Comparison of ENCODE assay signal across 8 cellular contexts in genomic region chr1:150562384-150563339, GRCh38. TPM values are rescaled to one million over a fixed set of nuclear protein-coding genes. Genes with fewer than 3 reads are reported as not detected.
DNase-seq lines count a peak whose midpoint lies in the region; ATAC-seq and TF ChIP-seq lines count a peak whose summit lies in the region.

No MANE protein-coding gene starts in this region.

- H3K27me3 ChIP-seq in heart right ventricle (no peaks in the 10 kb centered on the region), osteoblast (ENCODE audit: insufficient read depth, low read length) (no peaks in the 10 kb centered on the region), aorta (ENCODE audit: control insufficient read depth in 1 of 2, insufficient read depth in 2 of 2, low read length in 1 of 2) (no peaks in the 10 kb centered on the region)
- no peaks in the 10 kb centered on the region for H3K27me3 ChIP-seq in effector memory CD4-positive, alpha-beta T cell (replicated peaks; ENCODE audit: control insufficient read depth, insufficient read depth, low read length, poor library complexity, severe bottlenecking)

- intact Hi-C loops in heart right ventricle (cut with DNase I) (loop anchor here in 7 of 10 donors (5.0 to 10.0 kb wide), 6 partner anchors 55 to 252 kb away; partner anchors contain the start of genes GOLPH3L (in 2 of the 7) and CTSK (in 1 of the 7)), left cardiac atrium (cut with DNase I) (loop anchor here in 1 of 2 donors (10.0 kb wide), 1 partner anchor 252 kb away; no protein-coding TSS in a partner anchor), aorta (cut with DNase I) (loop anchor here in 1 of 2 donors (10.0 kb wide), 1 partner anchor 412 kb away; the partner anchor contains the start of gene CERS2)

- no peak for TF ChIP-seq CTCF in heart right ventricle (IDR thresholded peaks at IDR 0.05)
- no peak for TF ChIP-seq CTCF in osteoblast (IDR thresholded peaks at IDR 0.05; ENCODE audit: extremely low read depth, low read depth, low read length)

- H3K9me3 ChIP-seq in heart right ventricle (no peaks in the 10 kb centered on the region), osteoblast (ENCODE audit: low read depth, low read length) (no peaks in the 10 kb centered on the region), aorta (ENCODE audit: control insufficient read depth, low read length) (no peaks in the 10 kb centered on the region)
- H3K9me3 ChIP-seq in effector memory CD4-positive, alpha-beta T cell (ENCODE audit: control insufficient read depth, low read length) = no peaks in the 10 kb centered on the region

- H3K36me3 ChIP-seq in heart right ventricle (peaks cover 0 to 14% (median 0%) of the 10 kb centered on the region in 9 donors), osteoblast (ENCODE audit: insufficient read depth, low read length) (peaks cover 2% of the 10 kb centered on the region), aorta (ENCODE audit: control insufficient read depth in 1 of 2, insufficient read depth in 2 of 2, low read length in 1 of 2) (no peaks in the 10 kb centered on the region)
- H3K36me3 ChIP-seq in effector memory CD4-positive, alpha-beta T cell (ENCODE audit: control insufficient read depth, insufficient read depth, low read length) = no peaks in the 10 kb centered on the region

- WGBS in heart right ventricle, 2 donors = 7 to 12% methylated on average over 4 of the region's 4 CpGs
- WGBS in aorta, 2 donors = 6 to 13% methylated on average over 4 of the region's 4 CpGs

- H3K27ac ChIP-seq in heart right ventricle (peak overlapping the region; percentile 91 to 100 (median 100)), osteoblast (ENCODE audit: low read depth, low read length) (peak overlapping the region; percentile 100), aorta (ENCODE audit: low read depth in 1 of 2, low read length in 2 of 2) (peak overlapping the region; percentile 93 to 95)
- peak overlapping the region; percentile 92 for H3K27ac ChIP-seq in effector memory CD4-positive, alpha-beta T cell (ENCODE audit: insufficient read depth, low read length, poor library complexity, severe bottlenecking)

- H3K4me3 ChIP-seq in heart right ventricle (peak overlapping the region in 9 of 10 donors; percentile 44 to 64 (median 59)), osteoblast (ENCODE audit: insufficient read depth, low read length) (peak overlapping the region; percentile 81), aorta (ENCODE audit: low read length in 2 of 2) (no peak overlapping the region)
- H3K4me3 ChIP-seq in effector memory CD4-positive, alpha-beta T cell (ENCODE audit: insufficient read depth, low read depth, low read length, poor library complexity, severe bottlenecking) = peak overlapping the region; percentile 74

- peaks cover 36% of the 10 kb centered on the region for H3K79me2 ChIP-seq in osteoblast (ENCODE audit: insufficient read depth, low read length)

- peak overlapping the region; percentile 96 for H3K4me2 ChIP-seq in osteoblast (ENCODE audit: insufficient read depth, low read length)

- H3K4me1 ChIP-seq in heart right ventricle (peaks cover 54 to 94% (median 85%) of the 10 kb centered on the region in 9 donors), osteoblast (ENCODE audit: insufficient read depth, low read length) (peaks cover 61% of the 10 kb centered on the region), aorta (ENCODE audit: control insufficient read depth in 1 of 2, insufficient read depth in 2 of 2, low read length in 2 of 2) (peaks cover 0 to 12% of the 10 kb centered on the region in 2 donors)
- peaks cover 69% of the 10 kb centered on the region for H3K4me1 ChIP-seq in effector memory CD4-positive, alpha-beta T cell (ENCODE audit: control insufficient read depth, insufficient read depth, low read length, poor library complexity, severe bottlenecking)

- no peak for ATAC-seq in heart right ventricle
- ATAC-seq in left cardiac atrium = no peak
- ATAC-seq in HG03378 (IDR thresholded peaks at IDR 0.05; ENCODE audit: unreplicated experiment) = peak; percentile 38
- ATAC-seq in aorta (ENCODE audit: low FRiP score) = no peak

- peaks cover 6% of the 10 kb centered on the region for H4K20me1 ChIP-seq in osteoblast (ENCODE audit: insufficient read depth, low read length)

- DNase-seq in heart right ventricle (no peak), left cardiac atrium (no peak), osteoblast (ENCODE audit: insufficient read length, low spot score, missing footprints) (peak; percentile 62), aorta (peak; percentile 58 to 74), NCI-H1694 (lab: John Stamatoyannopoulos, UW) (no peak)
- peak; percentile 73 to 77 for DNase-seq in activated CD4-positive, alpha-beta T cell treated with anti-CD3 and anti-CD28 coated beads for 24 hours (ENCODE audit: low read depth in 2 of 2)
- peak; percentile 46 to 63 (median 58) for DNase-seq in effector memory CD4-positive, alpha-beta T cell

- no peak overlapping the region for H2AFZ ChIP-seq in osteoblast (ENCODE audit: low read length)

RNA-seq across cellular contexts. Expression of gene ADAMTSL4, which starts 13.5 kb away (rescaled TPM):
- total RNA-seq in heart right ventricle = 10 to 100 TPM; 22.2 to 86.5 (median 40.7) TPM
- polyA plus RNA-seq in heart right ventricle = 10 to 100 TPM; 46.6 to 71.4 TPM
- total RNA-seq in left cardiac atrium = 10 to 100 TPM; 31.5 to 62.5 TPM
- 3.2 and 5.4 TPM in 2 replicates for total RNA-seq in osteoblast
- total RNA-seq in aorta = 10 to 100 TPM; 94.4 to 98.0 TPM
- 10 to 100 TPM in 1 of 2 donors, 1 to 10 TPM in 1; 8.8 to 50.4 TPM for polyA plus RNA-seq in aorta

RNA-seq across cellular contexts. Expression of gene MCL1, which starts 16.7 kb away (rescaled TPM):
- total RNA-seq in heart right ventricle (100 to 1,000 TPM in 8 of 10 donors, 10 to 100 TPM in 2; 76.4 to 155 (median 122) TPM), left cardiac atrium (100 to 1,000 TPM; 103 to 146 TPM), osteoblast (168 and 176 TPM in 2 replicates), aorta (100 to 1,000 TPM; 247 to 533 TPM)
- polyA plus RNA-seq in heart right ventricle (10 to 100 TPM; 54.3 to 77.7 TPM), aorta (100 to 1,000 TPM; 146 to 200 TPM)

RNA-seq across cellular contexts. Expression of gene FALEC, which starts 47.1 kb away (rescaled TPM):
- total RNA-seq in heart right ventricle (under 1 TPM in 2 of 10 donors, not detected in 8; 0.46 to 0.60 TPM), left cardiac atrium (not detected), osteoblast (0.36 TPM in 1 of 2 replicates, not detected in the other), aorta (under 1 TPM in 1 of 2 donors, not detected in 1; 0.99 TPM)
- polyA plus RNA-seq in heart right ventricle (not detected), aorta (1 to 10 TPM in 1 of 2 donors, not detected in 1; 1.1 TPM)

RNA-seq across cellular contexts. Expression of gene ECM1, which starts 54.8 kb away (rescaled TPM):
- total RNA-seq in heart right ventricle = 10 to 100 TPM in 8 of 10 donors, 1 to 10 TPM in 2; 5.8 to 26.3 (median 12.8) TPM
- 10 to 100 TPM; 24.7 to 28.2 TPM for polyA plus RNA-seq in heart right ventricle
- total RNA-seq in left cardiac atrium = 10 to 100 TPM; 40.6 to 42.2 TPM
- 20.9 and 30.0 TPM in 2 replicates for total RNA-seq in osteoblast
- total RNA-seq in aorta = 10 to 100 TPM; 26.3 to 57.6 TPM
- 10 to 100 TPM in 1 of 2 donors, 1 to 10 TPM in 1; 8.1 to 32.6 TPM for polyA plus RNA-seq in aorta

Comparison
In these comparisons a context has a peak if more than half of its experiments do, and no peak if none do; other contexts are left out.
1. DNase-seq: peak in activated CD4-positive, alpha-beta T cell treated with anti-CD3 and anti-CD28 coated beads for 24 hours (2 of 2), effector memory CD4-positive, alpha-beta T cell (3 of 3), osteoblast (single experiment) and aorta (2 of 2); none in heart right ventricle (0 of 2), left cardiac atrium (single experiment) and NCI-H1694 (single experiment).
2. H3K4me3 ChIP-seq: peak in heart right ventricle (9 of 10), effector memory CD4-positive, alpha-beta T cell (single experiment) and osteoblast (single experiment); none in aorta (0 of 2).
3. Peak in every context shown above with its lines, with median percentiles within 50 percentile points of each other: H3K27ac ChIP-seq.